In genomic region chr15:101068961-101069734, GRCh38 we compare ENCODE assay signal across 1 cellular context.
A peak's percentile ranks its signal among the peaks of the same experiment; 100 is the strongest.
TF ChIP-seq lines count a peak whose summit lies in the region.

No MANE protein-coding gene starts in this region.

TF ChIP-seq in H1, 55 proteins besides CTCF, POLR2A, EP300 and RAD21 (continued from another document):
- peak; percentile 88 for TF ChIP-seq NANOG (IDR thresholded peaks at IDR 0.05; ENCODE audit: insufficient read depth, low read depth, low read length, poor library complexity, severe bottlenecking)
- TF ChIP-seq RBBP5 (IDR thresholded peaks at IDR 0.05; ENCODE audit: borderline replicate concordance, low read depth, low read length) = peak; percentile 72; the same call in 1 of the 2 replicates
- TF ChIP-seq CBX8 (IDR thresholded peaks at IDR 0.05; ENCODE audit: borderline replicate concordance, low read depth, low read length) = no peak
- TF ChIP-seq ATF3 (IDR thresholded peaks at IDR 0.05; ENCODE audit: insufficient read depth, low read depth, low read length) = no peak
- peak; percentile 58; the same call in 1 of the 2 replicates for TF ChIP-seq JUN (IDR thresholded peaks at IDR 0.05; ENCODE audit: low read depth, low read length)
- peak; percentile 69; the same call in 1 of the 2 replicates for TF ChIP-seq CHD2 (IDR thresholded peaks at IDR 0.05; ENCODE audit: low read length)
- TF ChIP-seq RXRA (IDR thresholded peaks at IDR 0.05; ENCODE audit: insufficient read depth, low read depth, low read length) = 0 out of 2 replicates have a peak, but pooled peaks have one; percentile 78
- TF ChIP-seq CHD1 (IDR thresholded peaks at IDR 0.05; ENCODE audit: low read depth, low read length) = no peak
- TF ChIP-seq TEAD4 (IDR thresholded peaks at IDR 0.05; ENCODE audit: low read depth, low read length) = 0 out of 2 replicates have a peak, but pooled peaks have one; percentile 53
- TF ChIP-seq TBP (IDR thresholded peaks at IDR 0.05; ENCODE audit: low read depth, low read length) = peak; percentile 42
- TF ChIP-seq GABPA (IDR thresholded peaks at IDR 0.05; ENCODE audit: borderline replicate concordance, insufficient read depth, low read length) = no peak
- peak; percentile 51 for TF ChIP-seq BACH1 (IDR thresholded peaks at IDR 0.05; ENCODE audit: low read length)
- no peak for TF ChIP-seq FOSL1 (IDR thresholded peaks at IDR 0.05; ENCODE audit: insufficient read depth, low read depth, low read length)
- TF ChIP-seq EZH2 (IDR thresholded peaks at IDR 0.05; ENCODE audit: low read depth, low read length, severe bottlenecking) = no peak
- no peak for TF ChIP-seq RNF2 (IDR thresholded peaks at IDR 0.05; ENCODE audit: borderline replicate concordance, low read depth, low read length, missing control alignments, poor library complexity, severe bottlenecking)
- TF ChIP-seq SIX5 (IDR thresholded peaks at IDR 0.05; ENCODE audit: low read depth, low read length) = no peak
- no peak for TF ChIP-seq USF2 (IDR thresholded peaks at IDR 0.05; ENCODE audit: low read length)
- no peak for TF ChIP-seq SRF (IDR thresholded peaks at IDR 0.05; ENCODE audit: low read depth, low read length)
- TF ChIP-seq CBX5 (IDR thresholded peaks at IDR 0.05; ENCODE audit: low read depth, low read length) = no peak
- TF ChIP-seq JUND (IDR thresholded peaks at IDR 0.05; ENCODE audit: low read length) = 0 out of 2 replicates have a peak, but pooled peaks have one; percentile 63
- no peak; the same call in none of the 2 replicates for TF ChIP-seq ATF2 (IDR thresholded peaks at IDR 0.05; ENCODE audit: low read length)
- TF ChIP-seq MAX (IDR thresholded peaks at IDR 0.05) = peak; percentile 50
- 0 out of 2 replicates have a peak, but pooled peaks have one; percentile 24 for TF ChIP-seq CEBPB (IDR thresholded peaks at IDR 0.05; ENCODE audit: low read depth, low read length)
- no peak for TF ChIP-seq KDM5A (IDR thresholded peaks at IDR 0.05; ENCODE audit: low read length)
- TF ChIP-seq PHF8 (conservative IDR thresholded peaks at IDR 0.05; ENCODE audit: low read depth, low read length) = 0 out of 2 replicates have a peak, but pooled peaks have one; percentile 27
- TF ChIP-seq CREB1 (IDR thresholded peaks at IDR 0.05) = 0 out of 2 replicates have a peak, but pooled peaks have one; percentile 10
- no peak for TF ChIP-seq HDAC6 (IDR thresholded peaks at IDR 0.05; ENCODE audit: low read depth, low read length)
- TF ChIP-seq SP1 (IDR thresholded peaks at IDR 0.05; ENCODE audit: low read depth, low read length) = peak; percentile 42; the same call in 1 of the 2 replicates
- no peak for TF ChIP-seq SAP30 (IDR thresholded peaks at IDR 0.05; ENCODE audit: insufficient read depth, insufficient replicate concordance, low read length)
- TF ChIP-seq TAF1 (IDR thresholded peaks at IDR 0.05; ENCODE audit: low read depth, low read length) = peak; percentile 67
- TF ChIP-seq BCL11A (IDR thresholded peaks at IDR 0.05; ENCODE audit: low read depth in 2 of 2, low read length in 2 of 2) = no peak
- peak; percentile 30; the same call in 1 of the 2 replicates for TF ChIP-seq MAFK (IDR thresholded peaks at IDR 0.05; ENCODE audit: low read depth, low read length)
- peak; percentile 95 for TF ChIP-seq ASH2L (IDR thresholded peaks at IDR 0.05; ENCODE audit: low read length)
- TF ChIP-seq CTBP2 (IDR thresholded peaks at IDR 0.05; ENCODE audit: borderline replicate concordance, insufficient read depth, insufficient read length, low read length) = peak; percentile 75
- no peak for TF ChIP-seq SUZ12 (IDR thresholded peaks at IDR 0.05; ENCODE audit: low read length)
- no peak for TF ChIP-seq KDM4A (IDR thresholded peaks at IDR 0.05; ENCODE audit: low read depth, low read length, severe bottlenecking)
- TF ChIP-seq NRF1 (IDR thresholded peaks at IDR 0.05; ENCODE audit: low read depth, low read length) = no peak
TF ChIP-seq in H1: peak in this region for 24.
